ENCODE assay signal across 2 cellular contexts in genomic region chr1:231181271-231181670, GRCh38.
A peak's percentile ranks its signal among the peaks of the same experiment; 100 is the strongest.
TF ChIP-seq lines count a peak whose summit lies in the region.

No MANE protein-coding gene starts in this region.

TF ChIP-seq in HepG2, 621 proteins besides CTCF, POLR2A, EP300 and RAD21:
- TF ChIP-seq ZNF12 (CRISPR knock-in tag; IDR thresholded peaks at IDR 0.05) (peak; percentile 53; the same call in 1 of the 2 replicates), ZNF672 (CRISPR knock-in tag; IDR thresholded peaks at IDR 0.05) (no peak), GTF2F1 (IDR thresholded peaks at IDR 0.05; ENCODE audit: low read length) (no peak), MYNN (CRISPR knock-in tag; IDR thresholded peaks at IDR 0.05; ENCODE audit: low read depth) (no peak), MAF1 (CRISPR knock-in tag; IDR thresholded peaks at IDR 0.05; ENCODE audit: borderline replicate concordance) (no peak), ZNF784 (CRISPR knock-in tag; IDR thresholded peaks at IDR 0.05; ENCODE audit: borderline replicate concordance) (no peak), DRAP1 (CRISPR knock-in tag; IDR thresholded peaks at IDR 0.05) (no peak)

TF ChIP-seq in K562, 482 proteins besides CTCF, POLR2A, EP300 and RAD21:
- TF ChIP-seq ZNF12 (CRISPR knock-in tag; IDR thresholded peaks at IDR 0.05) (peak; percentile 94), BCOR (IDR thresholded peaks at IDR 0.05) (no peak), MBD1 (CRISPR knock-in tag; IDR thresholded peaks at IDR 0.05) (no peak)
